In the genomic region with DNA sequence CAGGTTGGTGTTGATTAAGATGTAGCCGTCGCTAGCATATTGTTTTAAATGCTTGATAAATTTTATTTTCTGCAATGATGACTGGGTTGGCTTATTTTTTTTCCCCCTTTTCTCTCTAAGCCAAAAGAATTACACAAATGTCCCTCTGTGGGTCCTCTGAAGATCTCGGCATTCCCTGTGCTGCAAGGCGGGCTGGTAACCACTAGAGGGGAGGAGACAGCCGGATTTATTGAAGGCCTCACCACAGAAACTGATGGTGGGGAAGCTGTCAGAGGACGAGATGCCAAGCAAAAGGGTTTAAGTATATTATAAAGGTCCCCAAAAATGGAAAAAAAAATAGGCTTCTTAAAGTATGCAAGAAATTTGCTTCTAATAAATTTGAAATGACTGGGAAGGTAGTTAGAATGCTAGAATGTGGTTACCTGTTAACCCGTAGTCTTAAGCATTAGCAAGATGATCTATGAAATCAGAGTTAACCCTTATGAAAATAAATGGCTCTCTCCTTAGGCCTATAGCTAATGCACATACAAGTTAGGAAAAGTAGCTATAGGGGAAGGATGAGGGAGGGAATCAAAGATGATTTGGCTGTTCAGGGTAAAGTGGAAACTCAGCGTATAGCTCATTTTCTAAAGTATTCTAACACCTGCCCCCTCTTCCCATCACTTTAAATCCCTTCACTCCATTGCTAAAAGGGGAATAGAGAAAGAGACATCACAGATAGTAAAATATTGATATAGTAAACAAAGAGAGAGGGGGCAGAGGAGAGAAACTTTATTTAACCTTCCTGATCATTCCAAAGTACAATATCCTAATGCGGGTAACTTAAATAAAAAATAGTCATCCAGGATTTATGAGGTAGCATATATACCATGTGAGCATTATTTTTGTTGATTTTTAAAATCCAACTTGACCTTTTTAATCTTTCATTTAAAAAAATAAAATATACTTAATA, we compare ENCODE assay signal across 8 cellular contexts.
DNase-seq lines count a peak whose midpoint lies in the region; ATAC-seq and TF ChIP-seq lines count a peak whose summit lies in the region.

No MANE protein-coding gene starts in this region.

- peak; percentile 66 for DNase-seq in D341Med (ENCODE audit: low spot score)
- peak; percentile 37 for DNase-seq in H4 (ENCODE audit: low spot score)
- DNase-seq in NCI-H446 treated with DMSO at 0.1 percent for 48 hours (lab: John Stamatoyannopoulos, UW): peak; percentile 19
- DNase-seq in cerebellar cortex (ENCODE audit: low spot score): peak; percentile 33
- peak; percentile 51 for DNase-seq in neural crest cell (ENCODE audit: low read depth, low spot score)
- no peak for DNase-seq in stimulated activated naive CD8-positive, alpha-beta T cell treated with anti-CD3 and anti-CD28 coated beads, Interleukin-15, Interleukin-2, amounts not matched to agents 100 U/mL and 50 U/mL, for 24 hours
- no peak for DNase-seq in KG1 (lab: John Stamatoyannopoulos, UW)
- no peak for DNase-seq in GF-D8 (lab: John Stamatoyannopoulos, UW)

- no peak overlapping the region for H3K27ac Mint-ChIP-seq in neural crest cell (ENCODE audit: unreplicated experiment)

- no peaks in the 10 kb centered on the region for H3K36me3 Mint-ChIP-seq in neural crest cell (ENCODE audit: low read depth)

- no peaks in the 10 kb centered on the region for H3K9me3 Mint-ChIP-seq in neural crest cell

- peaks cover 20% of the 10 kb centered on the region for H3K4me1 Mint-ChIP-seq in neural crest cell

- no peak overlapping the region for H3K4me3 Mint-ChIP-seq in neural crest cell

- peaks cover 9% of the 10 kb centered on the region for H3K27me3 Mint-ChIP-seq in neural crest cell (ENCODE audit: low read depth)

- ATAC-seq in stimulated activated naive CD8-positive, alpha-beta T cell treated with anti-CD3 and anti-CD28 coated beads, Interleukin-15, Interleukin-2, amounts not matched to agents 100 U/mL and 50 U/mL, for 24 hours: no peak

- TF ChIP-seq CTCF in neural crest cell (conservative IDR thresholded peaks at IDR 0.05): peak; percentile 80

Comparison
In these comparisons a context has a peak if more than half of its experiments do, and no peak if none do; other contexts are left out.
1. DNase-seq: peak in D341Med (single experiment), H4 (single experiment), NCI-H446 treated with DMSO at 0.1 percent for 48 hours (single experiment), cerebellar cortex (single experiment) and neural crest cell (single experiment); none in stimulated activated naive CD8-positive, alpha-beta T cell treated with anti-CD3 and anti-CD28 coated beads, Interleukin-15, Interleukin-2, amounts not matched to agents 100 U/mL and 50 U/mL, for 24 hours (single experiment), KG1 (single experiment) and GF-D8 (single experiment).